12 cellular contexts compared by ENCODE assay signal in genomic region chr2:202056611-202057010, GRCh38. TPM values are rescaled to one million over a fixed set of nuclear protein-coding genes. Genes with fewer than 3 reads are reported as not detected.
DNase-seq lines count a peak whose midpoint lies in the region; ATAC-seq and TF ChIP-seq lines count a peak whose summit lies in the region.
"Had no signal": no experiment of that assay in that cellular context is flagged by ENCODE, and none has a peak within 500 bp of the region (broad histone marks: within the 10 kb centered on the region; RNA-seq: fewer than 3 reads in every experiment).

No MANE protein-coding gene starts in this region.

- no peaks in the 10 kb centered on the region for H3K4me1 Mint-ChIP-seq in activated CD8-positive, alpha-beta memory T cell treated with anti-CD3 and anti-CD28 coated beads, Interleukin-2, amount 10 ng/mL, durations not matched to agents 7 days and 5 days
- H3K4me1 Mint-ChIP-seq: activated naive CD4-positive, alpha-beta T cell treated with anti-CD3 and anti-CD28 coated beads, Interleukin-2, amount 10 ng/mL, durations not matched to agents 7 days and 5 days; stimulated activated naive CD8-positive, alpha-beta T cell treated with anti-CD3 and anti-CD28 coated beads, Interleukin-15, amount 100 ng/mL, for 72 hours had no signal

- in situ Hi-C loops in astrocyte of the spinal cord (cut with HindIII; ENCODE audit: low sequenced_read_pairs), result no loop called here

- no peak overlapping the region for H3K18ac ChIP-seq in mesenchymal stem cell (ENCODE audit: low read depth in 1 of 2, low read length in 2 of 2)

- no peak overlapping the region for H3K4ac ChIP-seq in mesenchymal stem cell (ENCODE audit: low read depth in 1 of 2, low read length in 2 of 2)

- H2BK15ac ChIP-seq in mesenchymal stem cell (ENCODE audit: low read depth, poor library complexity, severe bottlenecking), result no peak overlapping the region

- no peak overlapping the region for H2AFZ ChIP-seq in mesenchymal stem cell (ENCODE audit: low read depth, low read length)

- no peak overlapping the region for H4K8ac ChIP-seq in mesenchymal stem cell (ENCODE audit: low read length)

- no peak overlapping the region for H3K4me2 ChIP-seq in mesenchymal stem cell (ENCODE audit: low read length, poor library complexity, severe bottlenecking)

- no peak overlapping the region for H3K9ac ChIP-seq in mesenchymal stem cell (ENCODE audit: low read length)

- H3K27me3 Mint-ChIP-seq in activated CD8-positive, alpha-beta memory T cell treated with anti-CD3 and anti-CD28 coated beads, Interleukin-2, amount 10 ng/mL, durations not matched to agents 7 days and 5 days, result peaks cover 46% of the 10 kb centered on the region

- no peak overlapping the region for H3K23ac ChIP-seq in mesenchymal stem cell (ENCODE audit: low read length in 2 of 2)

- no peak overlapping the region for H2BK12ac ChIP-seq in mesenchymal stem cell (ENCODE audit: low read length in 2 of 2)

- H3K79me1 ChIP-seq in mesenchymal stem cell (replicated peaks; ENCODE audit: low read length, poor library complexity, severe bottlenecking), result no peaks in the 10 kb centered on the region

- no peak for TF ChIP-seq EP300 in Ishikawa (IDR thresholded peaks at IDR 0.05; ENCODE audit: borderline replicate concordance)

- H3K9me3 Mint-ChIP-seq in activated CD8-positive, alpha-beta memory T cell treated with anti-CD3 and anti-CD28 coated beads, Interleukin-2, amount 10 ng/mL, durations not matched to agents 7 days and 5 days (ENCODE audit: low read depth), result no peaks in the 10 kb centered on the region
- H3K9me3 Mint-ChIP-seq: activated naive CD4-positive, alpha-beta T cell treated with anti-CD3 and anti-CD28 coated beads, Interleukin-2, amount 10 ng/mL, durations not matched to agents 7 days and 5 days; stimulated activated naive CD8-positive, alpha-beta T cell treated with anti-CD3 and anti-CD28 coated beads, Interleukin-15, amount 100 ng/mL, for 72 hours had no signal

- H3K36me3 Mint-ChIP-seq in activated CD8-positive, alpha-beta memory T cell treated with anti-CD3 and anti-CD28 coated beads, Interleukin-2, amount 10 ng/mL, durations not matched to agents 7 days and 5 days, result no peaks in the 10 kb centered on the region
- H3K36me3 Mint-ChIP-seq: activated naive CD4-positive, alpha-beta T cell treated with anti-CD3 and anti-CD28 coated beads, Interleukin-2, amount 10 ng/mL, durations not matched to agents 7 days and 5 days had no signal

- peak; percentile 39 for TF ChIP-seq CTCF in astrocyte of the spinal cord (IDR thresholded peaks at IDR 0.05; ENCODE audit: low read depth, low read length)

- H3K4me3 ChIP-seq in astrocyte of the spinal cord (ENCODE audit: low read depth, low read length), result no peak overlapping the region
- H3K4me3 ChIP-seq in mesenchymal stem cell (ENCODE audit: insufficient read depth in 1 of 2, low read depth in 1 of 2, low read length in 2 of 2), result no peak overlapping the region

- H3K27ac Mint-ChIP-seq in activated CD8-positive, alpha-beta memory T cell treated with anti-CD3 and anti-CD28 coated beads, Interleukin-2, amount 10 ng/mL, durations not matched to agents 7 days and 5 days, result no peak overlapping the region
- H3K27ac Mint-ChIP-seq: activated naive CD4-positive, alpha-beta T cell treated with anti-CD3 and anti-CD28 coated beads, Interleukin-2, amount 10 ng/mL, durations not matched to agents 7 days and 5 days; stimulated activated naive CD8-positive, alpha-beta T cell treated with anti-CD3 and anti-CD28 coated beads, Interleukin-15, amount 100 ng/mL, for 72 hours had no signal

- H3K36me3 ChIP-seq in mesenchymal stem cell (ENCODE audit: control insufficient read depth in 1 of 2, insufficient read depth in 2 of 2, low read depth in 1 of 2, low read length in 2 of 2), result no peaks in the 10 kb centered on the region

- peaks cover 2% of the 10 kb centered on the region for H3K4me1 ChIP-seq in mesenchymal stem cell (ENCODE audit: control insufficient read depth, insufficient read depth, low read depth, low read length)

- no peak overlapping the region for H3K4me3 Mint-ChIP-seq in activated CD8-positive, alpha-beta memory T cell treated with anti-CD3 and anti-CD28 coated beads, Interleukin-2, amount 10 ng/mL, durations not matched to agents 7 days and 5 days
- H3K4me3 Mint-ChIP-seq: activated naive CD4-positive, alpha-beta T cell treated with anti-CD3 and anti-CD28 coated beads, Interleukin-2, amount 10 ng/mL, durations not matched to agents 7 days and 5 days; stimulated activated naive CD8-positive, alpha-beta T cell treated with anti-CD3 and anti-CD28 coated beads, Interleukin-15, amount 100 ng/mL, for 72 hours had no signal

- no peak overlapping the region for H4K91ac ChIP-seq in mesenchymal stem cell (ENCODE audit: low read length)

- no CpG with 5 or more reads among the region's 2 CpGs for WGBS in mesenchymal stem cell

- no peak overlapping the region for H2BK120ac ChIP-seq in mesenchymal stem cell (ENCODE audit: low read depth, low read length)

- no peaks in the 10 kb centered on the region for H3K9me3 ChIP-seq in mesenchymal stem cell (ENCODE audit: control insufficient read depth, low read length)

- TF ChIP-seq RAD21 in Ishikawa (IDR thresholded peaks at IDR 0.05; ENCODE audit: low read depth), result peak; percentile 34; the same call in 1 of the 2 replicates

- H3K27me3 ChIP-seq in mesenchymal stem cell (ENCODE audit: control insufficient read depth in 1 of 2, insufficient read depth in 1 of 2, low read length in 2 of 2), result peaks cover 3 to 38% of the 10 kb centered on the region in 2 experiments

- H2BK5ac ChIP-seq in mesenchymal stem cell (ENCODE audit: low read depth, low read length, poor library complexity, severe bottlenecking), result no peak overlapping the region

- CTCF ChIA-PET in activated CD8-positive, alpha-beta memory T cell treated with anti-CD3 and anti-CD28 coated beads, Interleukin-2, amount 10 ng/mL, durations not matched to agents 7 days and 5 days (lab: Charles Lee), result no interaction called here

- no peak overlapping the region for H3K27ac ChIP-seq in mesenchymal stem cell (ENCODE audit: low read length, poor library complexity, severe bottlenecking)
- H3K27ac ChIP-seq: epithelial cell of prostate had no signal

- DNase-seq in DMS53 (lab: John Stamatoyannopoulos, UW) (peak; percentile 65), astrocyte of the spinal cord (ENCODE audit: low read depth, low spot score) (no peak), mesenchymal stem cell (peak; percentile 28), DMS79 (lab: John Stamatoyannopoulos, UW) (no peak), DMS153 (lab: John Stamatoyannopoulos, UW) (no peak), dedifferentiated amniotic fluid mesenchymal stem cell (ENCODE audit: extremely low spot score) (no peak)
- DNase-seq in activated CD8-positive, alpha-beta memory T cell treated with anti-CD3 and anti-CD28 coated beads, Interleukin-2, amount 10 ng/mL, durations not matched to agents 7 days and 5 days, result no peak
- DNase-seq: activated naive CD4-positive, alpha-beta T cell treated with anti-CD3 and anti-CD28 coated beads, Interleukin-2, amount 10 ng/mL, durations not matched to agents 7 days and 5 days; NCI-H2081 treated with DMSO at 0.1 percent for 48 hours; stimulated activated naive CD8-positive, alpha-beta T cell treated with anti-CD3 and anti-CD28 coated beads, Interleukin-15, amount 100 ng/mL, for 72 hours had no signal

- H3K14ac ChIP-seq in mesenchymal stem cell (ENCODE audit: low read length in 2 of 2), result no peak overlapping the region

- no peak for ATAC-seq in activated CD8-positive, alpha-beta memory T cell treated with anti-CD3 and anti-CD28 coated beads, Interleukin-2, amount 10 ng/mL, durations not matched to agents 7 days and 5 days
- ATAC-seq: stimulated activated naive CD8-positive, alpha-beta T cell treated with anti-CD3 and anti-CD28 coated beads, Interleukin-15, amount 100 ng/mL, for 72 hours had no signal

- no peak overlapping the region for H2AK5ac ChIP-seq in mesenchymal stem cell (ENCODE audit: low read length, severe bottlenecking)

TF ChIP-seq in Ishikawa, 13 proteins besides CTCF, POLR2A, EP300 and RAD21:
- no peak for TF ChIP-seq YY1 (IDR thresholded peaks at IDR 0.05; ENCODE audit: low read depth)
- no peak for TF ChIP-seq EGR1 (IDR thresholded peaks at IDR 0.05)
- TF ChIP-seq, protein P1, sequence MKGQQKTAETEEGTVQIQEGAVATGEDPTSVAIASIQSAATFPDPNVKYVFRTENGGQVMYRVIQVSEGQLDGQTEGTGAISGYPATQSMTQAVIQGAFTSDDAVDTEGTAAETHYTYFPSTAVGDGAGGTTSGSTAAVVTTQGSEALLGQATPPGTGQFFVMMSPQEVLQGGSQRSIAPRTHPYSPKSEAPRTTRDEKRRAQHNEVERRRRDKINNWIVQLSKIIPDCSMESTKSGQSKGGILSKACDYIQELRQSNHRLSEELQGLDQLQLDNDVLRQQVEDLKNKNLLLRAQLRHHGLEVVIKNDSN (IDR thresholded peaks at IDR 0.05), result no peak
- no peak for TF ChIP-seq CREB1 (IDR thresholded peaks at IDR 0.05; ENCODE audit: low read depth)
- no peak for TF ChIP-seq ZBTB7A (IDR thresholded peaks at IDR 0.05; ENCODE audit: low read depth)
- no peak for TF ChIP-seq CEBPB (IDR thresholded peaks at IDR 0.05)
- no peak for TF ChIP-seq NFIC (IDR thresholded peaks at IDR 0.05)
- no peak for TF ChIP-seq FOXM1 (IDR thresholded peaks at IDR 0.05; ENCODE audit: borderline replicate concordance, low read depth)
- no peak for TF ChIP-seq TEAD4 (IDR thresholded peaks at IDR 0.05)
TF ChIP-seq in Ishikawa: peak in this region for 0.

RNA-seq across cellular contexts. Expression of gene KIAA2012, which starts 16.4 kb away (rescaled TPM):
- polyA plus RNA-seq in mesenchymal stem cell (2013, experiment 1 of 2), result 0.07 TPM
- polyA plus RNA-seq in mesenchymal stem cell (2013, experiment 2 of 2), result 0.04 TPM
- under 1 TPM in 1 of 2 experiments, not detected in 1; 0.05 TPM for total RNA-seq in activated CD8-positive, alpha-beta memory T cell treated with anti-CD3 and anti-CD28 coated beads, Interleukin-2, amount 10 ng/mL, durations not matched to agents 7 days and 5 days

RNA-seq across cellular contexts. Expression of gene FZD7, which starts 23.0 kb away (rescaled TPM):
- 25.4 TPM for polyA plus RNA-seq in mesenchymal stem cell (2013, experiment 1 of 2)
- 27.1 TPM for polyA plus RNA-seq in mesenchymal stem cell (2013, experiment 2 of 2)
- total RNA-seq in activated CD8-positive, alpha-beta memory T cell treated with anti-CD3 and anti-CD28 coated beads, Interleukin-2, amount 10 ng/mL, durations not matched to agents 7 days and 5 days, result 1 to 10 TPM in 1 of 2 experiments, under 1 TPM in 1; 0.18 to 3.4 TPM

Comparison
In these comparisons a context has a peak if more than half of its experiments do, and no peak if none do; other contexts are left out.
1. DNase-seq: peak in DMS53 (single experiment) and mesenchymal stem cell (single experiment); none in astrocyte of the spinal cord (single experiment), DMS79 (single experiment), DMS153 (single experiment), activated CD8-positive, alpha-beta memory T cell treated with anti-CD3 and anti-CD28 coated beads, Interleukin-2, amount 10 ng/mL, durations not matched to agents 7 days and 5 days (single experiment) and dedifferentiated amniotic fluid mesenchymal stem cell (single experiment).